Comparison of ENCODE assay signal across 31 cellular contexts in genomic region chr17:2878751-2879254, GRCh38.
"Had no signal": no experiment of that assay in that cellular context is flagged by ENCODE, and none has a peak within 500 bp of the region (broad histone marks: within the 10 kb centered on the region; RNA-seq: fewer than 3 reads in every experiment).

No MANE protein-coding gene starts in this region.

- H3K27ac Mint-ChIP-seq: activated CD4-positive, alpha-beta T cell treated with anti-CD3 and anti-CD28 coated beads, Interleukin-2, amount 10 ng/mL, durations not matched to agents 24 days and 14 days; activated CD8-positive, alpha-beta T cell treated with anti-CD3 and anti-CD28 coated beads for 36 hours; activated naive CD4-positive, alpha-beta T cell treated with anti-CD3 and anti-CD28 coated beads for 36 hours; activated naive CD8-positive, alpha-beta T cell; activated naive CD8-positive, alpha-beta T cell treated with anti-CD3 and anti-CD28 coated beads, Interleukin-2, amount 50 U/mL, for 24 hours; activated T-cell treated with anti-CD3 and anti-CD28 coated beads, Interleukin-2, amount 50 U/mL, for 24 hours; activated T-helper 1 cell treated with anti-CD3 and anti-CD28 coated beads, Interleukin-12 subunit alpha, Interleukin-12 subunit beta, Interleukin-2, Interleukin-4 antibody, amounts not matched to agents 30 ng/mL and 10 ng/mL and 1 ng/mL, durations not matched to agents 14 hours and 24 hours and 36 hours; T-helper 1 cell treated with Interleukin-12 subunit alpha and Interleukin-12 subunit beta and Interleukin-4 antibody, amounts not matched to agents 30 μg/mL and 1 μg/mL, for 36 hours; T-helper 2 cell treated with Interferon-gamma antibody and Interleukin-4, amounts not matched to agents 5 μg/mL and 100 μg/mL, for 36 hours had no signal

- H3K9me3 ChIP-seq: MG63, SJCRH30 had no signal

- H3K9me3 Mint-ChIP-seq: activated CD4-positive, alpha-beta T cell treated with anti-CD3 and anti-CD28 coated beads, Interleukin-2, amount 10 ng/mL, durations not matched to agents 24 days and 14 days; activated CD8-positive, alpha-beta T cell treated with anti-CD3 and anti-CD28 coated beads for 36 hours; activated naive CD4-positive, alpha-beta T cell treated with anti-CD3 and anti-CD28 coated beads for 36 hours; activated naive CD8-positive, alpha-beta T cell treated with anti-CD3 and anti-CD28 coated beads, Interleukin-2, amount 50 U/mL, for 24 hours; activated T-cell treated with anti-CD3 and anti-CD28 coated beads, Interleukin-2, amount 50 U/mL, for 24 hours; activated T-helper 1 cell treated with anti-CD3 and anti-CD28 coated beads, Interleukin-12 subunit alpha, Interleukin-12 subunit beta, Interleukin-2, Interleukin-4 antibody, amounts not matched to agents 30 ng/mL and 10 ng/mL and 1 ng/mL, durations not matched to agents 14 hours and 24 hours and 36 hours; T-helper 1 cell treated with Interleukin-12 subunit alpha and Interleukin-12 subunit beta and Interleukin-4 antibody, amounts not matched to agents 30 μg/mL and 1 μg/mL, for 36 hours; T-helper 2 cell treated with Interferon-gamma antibody and Interleukin-4, amounts not matched to agents 5 μg/mL and 100 μg/mL, for 36 hours had no signal

- H3K27me3 Mint-ChIP-seq: activated CD4-positive, alpha-beta T cell treated with anti-CD3 and anti-CD28 coated beads, Interleukin-2, amount 10 ng/mL, durations not matched to agents 24 days and 14 days; activated CD8-positive, alpha-beta T cell treated with anti-CD3 and anti-CD28 coated beads for 36 hours; activated naive CD8-positive, alpha-beta T cell; activated naive CD8-positive, alpha-beta T cell treated with anti-CD3 and anti-CD28 coated beads, Interleukin-2, amount 50 U/mL, for 24 hours; activated T-cell treated with anti-CD3 and anti-CD28 coated beads, Interleukin-2, amount 50 U/mL, for 24 hours had no signal

- FAIRE-seq: TTC549 had no signal

- H3K27me3 ChIP-seq: brain microvascular endothelial cell, MG63, SJCRH30 had no signal

- H3K4me3 ChIP-seq: MG63, SJCRH30, SK-N-MC had no signal

- H3K4me3 Mint-ChIP-seq: activated CD4-positive, alpha-beta T cell treated with anti-CD3 and anti-CD28 coated beads, Interleukin-2, amount 10 ng/mL, durations not matched to agents 24 days and 14 days; activated CD8-positive, alpha-beta T cell treated with anti-CD3 and anti-CD28 coated beads for 36 hours; activated naive CD4-positive, alpha-beta T cell treated with anti-CD3 and anti-CD28 coated beads for 36 hours; activated naive CD8-positive, alpha-beta T cell; activated naive CD8-positive, alpha-beta T cell treated with anti-CD3 and anti-CD28 coated beads, Interleukin-2, amount 50 U/mL, for 24 hours; activated T-cell treated with anti-CD3 and anti-CD28 coated beads, Interleukin-2, amount 50 U/mL, for 24 hours; activated T-helper 1 cell treated with anti-CD3 and anti-CD28 coated beads, Interleukin-12 subunit alpha, Interleukin-12 subunit beta, Interleukin-2, Interleukin-4 antibody, amounts not matched to agents 30 ng/mL and 10 ng/mL and 1 ng/mL, durations not matched to agents 14 hours and 24 hours and 36 hours; T-helper 1 cell treated with Interleukin-12 subunit alpha and Interleukin-12 subunit beta and Interleukin-4 antibody, amounts not matched to agents 30 μg/mL and 1 μg/mL, for 36 hours; T-helper 2 cell treated with Interferon-gamma antibody and Interleukin-4, amounts not matched to agents 5 μg/mL and 100 μg/mL, for 36 hours had no signal

- H3K27ac ChIP-seq: brain microvascular endothelial cell, SJCRH30, SK-N-MC had no signal

- H3K36me3 ChIP-seq: brain microvascular endothelial cell, MG63, SJCRH30 had no signal

- ATAC-seq: activated CD8-positive, alpha-beta T cell treated with anti-CD3 and anti-CD28 coated beads for 36 hours; activated naive CD8-positive, alpha-beta T cell treated with anti-CD3 and anti-CD28 coated beads, Interleukin-2, amount 50 U/mL, for 24 hours had no signal

- DNase-seq: activated CD4-positive, alpha-beta T cell treated with anti-CD3 and anti-CD28 coated beads, Interleukin-2, amount 10 ng/mL, durations not matched to agents 24 days and 14 days; activated CD4-positive, alpha-beta T cell treated with anti-CD3 and anti-CD28 coated beads, Interleukin-2, amount 50 U/mL, for 4 hours; activated CD8-positive, alpha-beta T cell treated with anti-CD3 and anti-CD28 coated beads for 36 hours; activated gamma-delta T cell treated with Interleukin-2 at 50 U/mL for 16 hours; activated naive CD4-positive, alpha-beta T cell treated with anti-CD3 and anti-CD28 coated beads for 36 hours; activated naive CD8-positive, alpha-beta T cell treated with anti-CD3 and anti-CD28 coated beads, Interleukin-2, amount 50 U/mL, for 24 hours; activated T-cell treated with anti-CD3 and anti-CD28 coated beads, Interleukin-2, amount 50 U/mL, for 24 hours; anterior cingulate cortex; brain microvascular endothelial cell; central memory CD4-positive, alpha-beta T cell; Kasumi-1; KG1; MG63; MV-4-11; NCI-H1092; NCI-H1436 treated with DMSO at 0.1 percent for 48 hours; NCI-H1694 treated with DMSO at 0.1 percent for 48 hours; NCI-H2029; NCI-H345; NCI-H526; NCI-H748 treated with DMSO at 0.1 percent for 48 hours; NK-92 treated with Interleukin-12 subunit alpha and Interleukin-12 subunit beta, amount 100 ng/mL, for 24 hours; OCI-M1; SHP77; SJCRH30 had no signal
